Comparison of ENCODE assay signal across 8 cellular contexts in genomic region chr2:28974252-28974651, GRCh38. TPM values are rescaled to one million over a fixed set of nuclear protein-coding genes. Genes with fewer than 3 reads are reported as not detected.
"Had no signal": no experiment of that assay in that cellular context is flagged by ENCODE, and none has a peak within 500 bp of the region (broad histone marks: within the 10 kb centered on the region; RNA-seq: fewer than 3 reads in every experiment).

No MANE protein-coding gene starts in this region.

- H3K9me3 ChIP-seq: HAP-1 had no signal

- H3K27ac ChIP-seq: GM23248 had no signal

- DNase-seq: GM23248, GOT3, H7, H9, HCEC 1CT, HFFc6 had no signal

- H3K9me3 Mint-ChIP-seq: GM23338, H9, HFFc6 had no signal

- H3K4me1 ChIP-seq: HAP-1 had no signal

- H3K4me3 Mint-ChIP-seq: GM23338, H9, HFFc6 had no signal

- H3K36me3 ChIP-seq: HAP-1 had no signal

- H3K27ac Mint-ChIP-seq: GM23338, H9, HFFc6 had no signal

- H3K4me3 ChIP-seq: GM23248, GM23338, HAP-1 had no signal

RNA-seq across cellular contexts. Expression of gene TOGARAM2, which starts 6.8 kb away (rescaled TPM):
- total RNA-seq: GM23248, HFFc6 had no signal
